Comparison of ENCODE assay signal across 1 cellular context in the genomic region with DNA sequence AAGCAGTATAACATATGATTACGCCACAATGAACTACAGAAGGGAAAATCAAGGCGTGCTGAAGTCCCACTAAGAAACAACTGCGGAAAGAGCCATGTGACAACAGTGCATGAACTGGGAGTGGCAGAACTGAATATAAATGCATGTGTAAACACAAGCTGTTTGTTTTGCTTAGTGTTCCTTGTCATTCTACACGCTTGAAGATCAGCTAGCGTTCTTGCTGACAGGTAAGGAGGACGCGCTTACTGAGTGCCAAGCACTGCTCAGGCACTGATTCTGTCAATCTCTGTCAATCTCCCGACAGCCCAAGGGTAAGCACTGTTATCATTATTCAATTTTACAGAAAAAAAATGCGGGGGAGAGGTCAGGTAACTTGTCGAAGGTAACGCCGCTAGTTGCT.
TF ChIP-seq lines count a peak whose summit lies in the region.

No MANE protein-coding gene starts in this region.

TF ChIP-seq in HEK293T, 16 proteins besides CTCF, POLR2A, EP300 and RAD21 (continued from another document):
- no peak for TF ChIP-seq HDGF (IDR thresholded peaks at IDR 0.05; ENCODE audit: borderline replicate concordance)
- TF ChIP-seq SP1 (IDR thresholded peaks at IDR 0.05) = no peak
- TF ChIP-seq L3MBTL2 (conservative IDR thresholded peaks at IDR 0.05) = peak; percentile 14
- TF ChIP-seq CTBP1 (IDR thresholded peaks at IDR 0.05; ENCODE audit: borderline replicate concordance) = no peak
- TF ChIP-seq NFRKB (IDR thresholded peaks at IDR 0.05) = no peak
